14 cellular contexts compared by ENCODE assay signal in the genomic region with DNA sequence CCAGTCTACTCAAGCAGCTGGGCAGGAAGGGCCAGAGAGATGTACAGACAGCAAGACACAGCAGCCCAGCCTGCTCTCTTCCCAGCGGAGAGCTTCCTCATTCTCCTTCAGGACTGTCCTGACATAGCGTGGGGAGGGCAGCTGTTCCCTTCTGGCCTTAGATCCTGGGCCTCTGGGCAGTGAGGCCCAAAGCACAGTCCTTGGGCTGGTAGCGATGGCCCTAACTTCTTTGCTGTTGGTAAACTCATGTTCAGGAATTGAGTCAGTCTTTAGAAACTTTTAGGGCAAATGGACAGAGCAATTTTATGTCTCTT.
DNase-seq lines count a peak whose midpoint lies in the region; ATAC-seq, FAIRE-seq and TF ChIP-seq lines count a peak whose summit lies in the region.
"Had no signal": no experiment of that assay in that cellular context is flagged by ENCODE, and none has a peak within 500 bp of the region (broad histone marks: within the 10 kb centered on the region; RNA-seq: fewer than 3 reads in every experiment).

No MANE protein-coding gene starts in this region.

- TF ChIP-seq EP300 in sigmoid colon (IDR thresholded peaks at IDR 0.05), result no peak

- peaks cover 40% of the 10 kb centered on the region for H3K4me1 Mint-ChIP-seq in GM23338

- peak overlapping the region; percentile 33 to 60 for H3K27ac ChIP-seq in ascending aorta
- H3K27ac ChIP-seq in sigmoid colon, result peak overlapping the region in 3 of 4 donors; percentile 19 to 51 (median 39)
- no peak overlapping the region for H3K27ac ChIP-seq in GM23338 (ENCODE audit: low read depth)

- peak; percentile 48 for DNase-seq in CD1c-positive myeloid dendritic cell (ENCODE audit: extremely low spot score)
- no peak for DNase-seq in ascending aorta (ENCODE audit: low spot score in 2 of 2)
- DNase-seq in left lobe of liver (ENCODE audit: low spot score), result no peak
- DNase-seq in sigmoid colon, result peak; percentile 65
- DNase-seq in cerebellum (ENCODE audit: low spot score), result no peak
- no peak for DNase-seq in NCI-H1105 treated with DMSO at 0.1 percent for 48 hours (lab: John Stamatoyannopoulos, UW)
- no peak for DNase-seq in GM23338 (ENCODE audit: low spot score)
- DNase-seq in H54 (ENCODE audit: insufficient read length, low spot score), result no peak
- DNase-seq: activated CD8-positive, alpha-beta T cell treated with anti-CD3 and anti-CD28 coated beads, Interleukin-2, amount 10 ng/mL, durations not matched to agents 7 days and 5 days; activated gamma-delta T cell; erythroblast; NCI-H1436 had no signal

- no peaks in the 10 kb centered on the region for H3F3A ChIP-seq in GM23338 (replicated peaks; ENCODE audit: low read depth)

- H3K36me3 Mint-ChIP-seq in GM23338 (ENCODE audit: low read depth), result peaks cover 16% of the 10 kb centered on the region

- intact Hi-C loops in ascending aorta (cut with DNase I), result no loop called here
- intact Hi-C loops in sigmoid colon (cut with DNase I), result no loop called here

- WGBS in sigmoid colon, 2 donors, result 15 to 53% methylated on average over 3 of the region's 3 CpGs

- 0 out of 2 replicates have a peak, but pooled peaks cover 4% of the 10 kb centered on the region for H3K79me2 ChIP-seq in GM23338 (replicated peaks; ENCODE audit: insufficient read depth)

- H3K9me3 Mint-ChIP-seq in GM23338, result no peaks in the 10 kb centered on the region

- TF ChIP-seq CTCF in ascending aorta (IDR thresholded peaks at IDR 0.05) (no peak), sigmoid colon (IDR thresholded peaks at IDR 0.05) (no peak), GM23338 (conservative IDR thresholded peaks at IDR 0.05; ENCODE audit: low read depth in 2 of 2) (no peak)

- H3K27me3 ChIP-seq in ascending aorta (no peaks in the 10 kb centered on the region), sigmoid colon (no peaks in the 10 kb centered on the region), GM23338 (ENCODE audit: insufficient read depth) (no peaks in the 10 kb centered on the region)

- H3K27me3 Mint-ChIP-seq in GM23338 (ENCODE audit: insufficient read depth, low read depth, poor library complexity), result peaks cover 2% of the 10 kb centered on the region

- no peak for FAIRE-seq in H54 (lab: Jason Lieb, UNC)
- FAIRE-seq: bronchial epithelial cell had no signal

- TF ChIP-seq POLR2A in sigmoid colon (IDR thresholded peaks at IDR 0.05), result no peak
- no peak for TF ChIP-seq POLR2A in H54 (IDR thresholded peaks at IDR 0.05; ENCODE audit: low read depth, low read length)

- H3K4me3 ChIP-seq in ascending aorta, result no peak overlapping the region
- H3K4me3 ChIP-seq in sigmoid colon, result no peak overlapping the region
- no peak overlapping the region for H3K4me3 ChIP-seq in GM23338
- H3K4me3 ChIP-seq: mucosa of descending colon had no signal

- no peaks in the 10 kb centered on the region for H3K9me2 ChIP-seq in GM23338 (ENCODE audit: insufficient read depth)

- H3K27ac Mint-ChIP-seq in GM23338, result no peak overlapping the region
- H3K27ac Mint-ChIP-seq: activated CD8-positive, alpha-beta T cell treated with anti-CD3 and anti-CD28 coated beads, Interleukin-2, amount 10 ng/mL, durations not matched to agents 7 days and 5 days had no signal

- no peak overlapping the region for H3K4me3 Mint-ChIP-seq in GM23338
- H3K4me3 Mint-ChIP-seq: activated CD8-positive, alpha-beta T cell treated with anti-CD3 and anti-CD28 coated beads, Interleukin-2, amount 10 ng/mL, durations not matched to agents 7 days and 5 days had no signal

- H3K4me1 ChIP-seq in ascending aorta (peaks cover 5 to 45% of the 10 kb centered on the region in 2 donors), sigmoid colon (peaks cover 0 to 57% (median 50%) of the 10 kb centered on the region in 4 donors), GM23338 (ENCODE audit: insufficient read depth) (peaks cover 26% of the 10 kb centered on the region)

- H4K20me1 ChIP-seq in GM23338 (replicated peaks; ENCODE audit: insufficient read depth), result no peaks in the 10 kb centered on the region; the same call in 1 of the 2 replicates

- ATAC-seq in left lobe of liver (peak; percentile 55), GM23338 (no peak)

- H3K4me2 ChIP-seq in GM23338, result no peak overlapping the region

- H3K36me3 ChIP-seq in ascending aorta (peaks cover 22 to 33% of the 10 kb centered on the region in 2 donors), sigmoid colon (peaks cover 0 to 27% (median 12%) of the 10 kb centered on the region in 4 donors), GM23338 (ENCODE audit: insufficient read depth) (no peaks in the 10 kb centered on the region)

- no peak overlapping the region for H2AFZ ChIP-seq in GM23338

- H3K9me3 ChIP-seq in ascending aorta, result no peaks in the 10 kb centered on the region
- H3K9me3 ChIP-seq in sigmoid colon, result no peaks in the 10 kb centered on the region
- H3K9me3 ChIP-seq: mucosa of descending colon had no signal

TF ChIP-seq in GM23338, 12 proteins besides CTCF, POLR2A, EP300 and RAD21 (continues in another document):
- TF ChIP-seq POLR2AphosphoS5 (IDR thresholded peaks at IDR 0.05; ENCODE audit: low read depth) (no peak), EZH2 (IDR thresholded peaks at IDR 0.05; ENCODE audit: low read depth, unreplicated experiment) (no peak), ZNF114 (CRISPR knock-in tag; IDR thresholded peaks at IDR 0.05) (no peak), REST (IDR thresholded peaks at IDR 0.05; ENCODE audit: unreplicated experiment) (no peak), CREB1 (CRISPR knock-in tag; IDR thresholded peaks at IDR 0.05; ENCODE audit: low read depth) (no peak)

Comparison
In these comparisons a context has a peak if more than half of its experiments do, and no peak if none do; other contexts are left out.
1. DNase-seq: peak in CD1c-positive myeloid dendritic cell (single experiment) and sigmoid colon (single experiment); none in ascending aorta (0 of 2), left lobe of liver (single experiment), cerebellum (single experiment), NCI-H1105 treated with DMSO at 0.1 percent for 48 hours (single experiment), GM23338 (single experiment) and H54 (single experiment).